ENCODE assay signal across 19 cellular contexts in genomic region chr4:113186960-113187757, GRCh38.
"Had no signal": no experiment of that assay in that cellular context is flagged by ENCODE, and none has a peak within 500 bp of the region (broad histone marks: within the 10 kb centered on the region; RNA-seq: fewer than 3 reads in every experiment).

No MANE protein-coding gene starts in this region.

- H2AFZ ChIP-seq: parathyroid adenoma had no signal

- H3K9ac ChIP-seq: parathyroid adenoma had no signal

- DNase-seq: cerebellar nuclear complex; effector CD4-positive, alpha-beta T cell; endodermal cell; foreskin melanocyte; heart left ventricle; hypothalamus; kidney glomerular epithelial cell; mammary epithelial cell; mucosa of descending colon; naive thymus-derived CD8-positive, alpha-beta T cell; occipital lobe; small intestine; stimulated activated CD4-positive, alpha-beta T cell treated with anti-CD3 and anti-CD28 coated beads, Interleukin-12 subunit alpha, Interleukin-12 subunit beta, amount 100 ng/mL, for 4 hours; stimulated activated CD4-positive, alpha-beta T cell treated with anti-CD3 and anti-CD28 coated beads, Interleukin-2, amount 100 ng/mL, for 48 hours; stimulated activated naive CD4-positive, alpha-beta T cell treated with Interleukin-2 at 50 U/mL for 16 hours; trophoblast cell had no signal

- H3K4me3 Mint-ChIP-seq: endodermal cell; naive thymus-derived CD8-positive, alpha-beta T cell had no signal

- H3K9me3 ChIP-seq: mucosa of descending colon, prostate gland had no signal

- H3K27ac Mint-ChIP-seq: endodermal cell; naive thymus-derived CD8-positive, alpha-beta T cell had no signal

- H3K36me3 ChIP-seq: heart left ventricle, prostate gland had no signal

- H3K4me1 Mint-ChIP-seq: naive thymus-derived CD8-positive, alpha-beta T cell had no signal

- H3K36me3 Mint-ChIP-seq: naive thymus-derived CD8-positive, alpha-beta T cell had no signal

- H3K9me3 Mint-ChIP-seq: endodermal cell had no signal

- H3K79me2 ChIP-seq: parathyroid adenoma had no signal

- H3K4me1 ChIP-seq: parathyroid adenoma, prostate gland had no signal

- H3K27ac ChIP-seq: coronary artery, heart left ventricle, parathyroid adenoma, prostate gland had no signal

- H3K27me3 ChIP-seq: heart left ventricle had no signal

- H3K4me3 ChIP-seq: coronary artery, heart left ventricle, mucosa of descending colon, prostate gland had no signal
